In genomic region chr1:91070274-91070673, GRCh38 we compare ENCODE assay signal across 1 cellular context.
TF ChIP-seq lines count a peak whose summit lies in the region.

No MANE protein-coding gene starts in this region.

TF ChIP-seq in SK-N-SH, 30 proteins besides CTCF, POLR2A, EP300 and RAD21:
- TF ChIP-seq ELF1 (IDR thresholded peaks at IDR 0.05): no peak
- TF ChIP-seq PBX3 (IDR thresholded peaks at IDR 0.05): no peak
- TF ChIP-seq TAF1 (IDR thresholded peaks at IDR 0.05; ENCODE audit: borderline replicate concordance, low read depth, low read length): no peak
- no peak for TF ChIP-seq EZH2phosphoT487 (IDR thresholded peaks at IDR 0.05; ENCODE audit: borderline replicate concordance, low read depth)
- no peak for TF ChIP-seq FOXM1 (IDR thresholded peaks at IDR 0.05; ENCODE audit: low read depth)
- no peak for TF ChIP-seq USF1 (IDR thresholded peaks at IDR 0.05; ENCODE audit: borderline replicate concordance, low read depth)
- TF ChIP-seq SIN3A (IDR thresholded peaks at IDR 0.05; ENCODE audit: borderline replicate concordance, low read depth, low read length): no peak
- TF ChIP-seq NRF1 (IDR thresholded peaks at IDR 0.05; ENCODE audit: low read depth, low read length): no peak
- no peak for TF ChIP-seq GATA2 (CRISPR knock-in tag; IDR thresholded peaks at IDR 0.05)
- no peak for TF ChIP-seq IRF3 (IDR thresholded peaks at IDR 0.05; ENCODE audit: low read depth, low read length)
- no peak for TF ChIP-seq RCOR1 (IDR thresholded peaks at IDR 0.05; ENCODE audit: low read length)
- no peak for TF ChIP-seq MEF2A (IDR thresholded peaks at IDR 0.05; ENCODE audit: borderline replicate concordance, low read depth)
- TF ChIP-seq MAX (IDR thresholded peaks at IDR 0.05; ENCODE audit: low read depth): no peak
